1 cellular context compared by ENCODE assay signal in the genomic region with DNA sequence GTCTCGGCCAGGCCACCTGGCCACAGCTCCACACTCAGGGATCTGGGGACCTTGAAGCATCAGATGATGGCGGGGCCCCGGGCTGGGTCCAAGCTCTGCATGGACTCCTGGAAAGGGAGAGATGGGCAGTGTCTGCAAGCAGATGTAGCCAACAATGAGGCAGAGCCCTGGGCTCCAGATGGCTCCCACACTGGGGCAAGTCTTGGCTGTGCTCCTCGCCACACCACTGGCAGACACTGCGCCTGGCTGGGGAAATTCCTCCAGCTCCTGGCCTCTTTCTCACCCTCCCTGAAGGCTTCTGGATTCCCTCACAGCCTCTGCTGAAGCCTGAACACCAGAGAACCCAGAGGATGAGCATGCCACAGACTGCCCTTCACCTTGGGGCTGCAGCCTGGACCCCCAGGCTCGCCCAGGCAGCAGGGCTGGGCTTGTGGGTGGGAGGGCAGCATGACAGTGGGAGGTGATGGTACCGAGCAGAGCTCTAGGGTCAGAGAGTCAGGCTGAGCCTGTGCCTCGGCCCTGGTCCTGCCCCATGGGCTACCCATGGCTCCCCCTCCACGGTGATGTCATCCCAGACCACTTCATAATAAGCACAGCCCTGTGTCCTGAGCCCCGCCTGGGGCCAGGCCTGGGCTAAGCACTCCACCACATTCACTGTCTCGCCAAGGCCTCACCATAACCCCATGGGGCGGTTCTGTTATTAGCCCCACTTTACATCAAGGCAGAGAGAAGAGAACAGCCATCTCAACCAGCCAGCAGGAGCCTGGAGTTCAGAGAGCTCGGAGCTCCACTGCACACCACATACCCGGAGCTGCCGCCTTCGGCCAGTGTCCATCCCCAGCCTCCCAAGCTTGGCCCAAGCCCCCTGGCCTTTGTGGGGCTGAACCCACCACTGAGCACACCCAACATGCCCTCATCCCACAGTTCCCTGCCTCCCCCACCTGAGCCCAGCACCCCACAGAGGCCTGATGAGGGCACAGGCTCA.
TF ChIP-seq lines count a peak whose summit lies in the region.

No MANE protein-coding gene starts in this region.

TF ChIP-seq in IMR-90, 13 proteins besides CTCF, POLR2A, EP300 and RAD21:
- no peak for TF ChIP-seq MXI1 (IDR thresholded peaks at IDR 0.05; ENCODE audit: borderline replicate concordance, low read depth, low read length)
- no peak for TF ChIP-seq MAZ (IDR thresholded peaks at IDR 0.05; ENCODE audit: borderline replicate concordance, low read depth, low read length)
- no peak for TF ChIP-seq RCOR1 (IDR thresholded peaks at IDR 0.05; ENCODE audit: insufficient replicate concordance, low read length)
- TF ChIP-seq SMC3 (IDR thresholded peaks at IDR 0.05; ENCODE audit: low read depth, low read length): no peak
- TF ChIP-seq CEBPB (IDR thresholded peaks at IDR 0.05; ENCODE audit: low read depth, low read length): no peak
- no peak for TF ChIP-seq RFX5 (IDR thresholded peaks at IDR 0.05; ENCODE audit: low read depth, low read length)
- TF ChIP-seq MAFK (IDR thresholded peaks at IDR 0.05; ENCODE audit: low read depth, low read length): no peak
- TF ChIP-seq ELK1 (IDR thresholded peaks at IDR 0.05; ENCODE audit: borderline replicate concordance, low read depth, low read length): no peak
- no peak for TF ChIP-seq FOS (IDR thresholded peaks at IDR 0.05; ENCODE audit: low read depth, low read length)
